Comparison of ENCODE assay signal across 15 cellular contexts in the genomic region with DNA sequence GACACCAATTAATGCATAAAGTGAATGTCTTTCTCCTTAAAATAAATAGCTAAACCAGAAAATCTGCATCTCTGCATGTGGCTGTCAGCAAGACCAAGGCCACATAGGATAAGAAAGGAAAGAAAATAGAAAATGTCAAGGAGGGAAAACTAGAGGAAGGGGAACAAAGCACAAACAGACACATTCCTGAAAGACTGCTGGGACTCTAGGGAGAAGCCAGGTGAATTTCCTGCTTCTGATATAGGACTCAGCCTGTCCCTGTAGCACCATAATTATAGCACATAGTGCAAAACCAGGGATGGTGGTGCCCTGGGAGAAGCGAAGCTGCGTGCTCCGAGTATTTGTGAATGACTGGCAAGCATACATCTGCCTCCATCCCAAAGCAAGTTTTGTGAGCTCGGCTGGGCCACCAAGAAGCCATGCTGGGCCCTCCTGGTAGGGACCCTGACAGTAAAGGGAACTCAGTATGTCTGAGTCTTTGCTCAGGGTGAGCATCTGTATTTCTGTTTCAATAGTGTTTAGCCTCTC. TPM values are rescaled to one million over a fixed set of nuclear protein-coding genes. Genes with fewer than 3 reads are reported as not detected.
DNase-seq lines count a peak whose midpoint lies in the region; ATAC-seq and TF ChIP-seq lines count a peak whose summit lies in the region.
"Had no signal": no experiment of that assay in that cellular context is flagged by ENCODE, and none has a peak within 500 bp of the region (broad histone marks: within the 10 kb centered on the region; RNA-seq: fewer than 3 reads in every experiment).

No MANE protein-coding gene starts in this region.

- peak overlapping the region; percentile 36; the same call in 1 of the 2 replicates for H3K4me2 ChIP-seq in IMR-90 (ENCODE audit: low read depth, low read length)

- no peak overlapping the region for H2AK9ac ChIP-seq in IMR-90 (replicated peaks; ENCODE audit: low read depth, low read length, poor library complexity)

- H4K5ac ChIP-seq in IMR-90 (ENCODE audit: low read depth, low read length): no peak overlapping the region

- peaks cover 48% of the 10 kb centered on the region for H3K9me1 ChIP-seq in IMR-90 (ENCODE audit: insufficient read depth, low read length)

- H3K4ac ChIP-seq in IMR-90 (ENCODE audit: low read depth, low read length): peak overlapping the region; percentile 54; the same call in 1 of the 2 replicates

- peak overlapping the region; percentile 45 for H2AK5ac ChIP-seq in IMR-90 (ENCODE audit: low read depth, low read length)

- no peak overlapping the region for H3K56ac ChIP-seq in IMR-90 (ENCODE audit: extremely low read depth, insufficient read depth, low read length)

- H3K9ac ChIP-seq in IMR-90 (ENCODE audit: low read depth, low read length) (peak overlapping the region; percentile 4; the same call in 1 of the 2 replicates), colonic mucosa (ENCODE audit: low read depth in 2 of 2, low read length in 2 of 2) (no peak overlapping the region), muscle layer of colon (ENCODE audit: low read length) (no peak overlapping the region)

- dilution Hi-C loops in IMR-90 (cut with HindIII; ENCODE audit: low sequenced_read_pairs, unreplicated experiment): no loop called here

- H4K91ac ChIP-seq in IMR-90 (ENCODE audit: insufficient read depth, low read depth, low read length): no peak overlapping the region

- H3K14ac ChIP-seq in IMR-90 (replicated peaks; ENCODE audit: low read depth, low read length): peak overlapping the region; percentile 20; the same call in 1 of the 2 replicates

- peak overlapping the region; percentile 7 for H3K27ac ChIP-seq in IMR-90 (ENCODE audit: insufficient read depth, low read length)
- peak overlapping the region; percentile 63 for H3K27ac ChIP-seq in colonic mucosa
- peak overlapping the region; percentile 38 for H3K27ac ChIP-seq in muscle layer of colon (ENCODE audit: low read depth, low read length)
- peak overlapping the region; percentile 76 to 88 for H3K27ac ChIP-seq in thoracic aorta
- H3K27ac ChIP-seq: psoas muscle had no signal

- no peak overlapping the region; the same call in 1 of the 2 replicates for H2BK20ac ChIP-seq in IMR-90 (ENCODE audit: low read depth, low read length)

- CTCF ChIA-PET in IMR-90 (lab: Yijun Ruan, JAX): interaction anchor here (0.6 to 1.5 kb wide), 5 partner anchors 19 to 714 kb away, joined by 3 to 5 read pairs (median 3); no protein-coding TSS in a partner anchor

- H3K9me3 ChIP-seq in IMR-90 (ENCODE audit: control insufficient read depth, insufficient read depth, low read length): no peaks in the 10 kb centered on the region
- no peaks in the 10 kb centered on the region for H3K9me3 ChIP-seq in colonic mucosa
- H3K9me3 ChIP-seq in muscle layer of colon (ENCODE audit: low read length): no peaks in the 10 kb centered on the region
- H3K9me3 ChIP-seq in thoracic aorta: no peaks in the 10 kb centered on the region
- H3K9me3 ChIP-seq: psoas muscle had no signal

- H2AFZ ChIP-seq in IMR-90 (replicated peaks; ENCODE audit: low read length, poor library complexity): no peak overlapping the region

- no peak overlapping the region for H3K4me3 ChIP-seq in IMR-90 (ENCODE audit: insufficient read depth, low read depth, low read length)
- no peak overlapping the region for H3K4me3 ChIP-seq in colonic mucosa
- H3K4me3 ChIP-seq in muscle layer of colon (ENCODE audit: low read depth in 1 of 2, low read length in 2 of 2): no peak overlapping the region
- H3K4me3 ChIP-seq in thoracic aorta: no peak overlapping the region
- H3K4me3 ChIP-seq: psoas muscle had no signal

- DNase-seq in IMR-90 (no peak), colonic mucosa (no peak), thoracic aorta (ENCODE audit: low spot score) (no peak), NCI-H1092 (lab: John Stamatoyannopoulos, UW) (no peak), HCEC 1CT (no peak)
- DNase-seq: activated CD4-positive, alpha-beta T cell treated with anti-CD3 and anti-CD28 coated beads, Interleukin-2, amount 50 U/mL, for 48 hours; activated naive CD8-positive, alpha-beta T cell treated with anti-CD3 and anti-CD28 coated beads, Interleukin-2, amount 10 ng/mL, durations not matched to agents 7 days and 5 days; activated T-cell treated with anti-CD3 and anti-CD28 coated beads, Interleukin-2, amount 50 U/mL, for 48 hours; C1 segment of cervical spinal cord; immature natural killer cell; NCI-H1694; psoas muscle; stimulated activated CD4-positive, alpha-beta T cell treated with anti-CD3 and anti-CD28 coated beads, Interleukin-15, amount 100 ng/mL, for 24 hours had no signal

- peaks cover 96% of the 10 kb centered on the region for H4K20me1 ChIP-seq in IMR-90 (ENCODE audit: insufficient read depth, low read length)

- no CpG with 5 or more reads among the region's 4 CpGs for WGBS in IMR-90 (ENCODE audit: extremely low coverage in 2 of 2, insufficient read length in 1 of 2), 2 experiments

- peak overlapping the region; percentile 3; the same call in 1 of the 2 replicates for H2BK120ac ChIP-seq in IMR-90 (ENCODE audit: low read depth, low read length)

- ATAC-seq in IMR-90 (ENCODE audit: low read depth): no peak
- no peak for ATAC-seq in thoracic aorta (ENCODE audit: insufficient number of reproducible peaks, low FRiP score, low read depth)
- ATAC-seq in GM21423 (IDR thresholded peaks at IDR 0.05; ENCODE audit: unreplicated experiment): no peak

- H3K27me3 ChIP-seq in IMR-90 (ENCODE audit: control insufficient read depth, insufficient read depth, low read length) (no peaks in the 10 kb centered on the region), colonic mucosa (no peaks in the 10 kb centered on the region), muscle layer of colon (ENCODE audit: control insufficient read depth in 1 of 2, insufficient read depth in 2 of 2, low read length in 2 of 2) (no peaks in the 10 kb centered on the region), thoracic aorta (replicated peaks; ENCODE audit: insufficient read depth) (no peaks in the 10 kb centered on the region)

- TF ChIP-seq CTCF in IMR-90 (conservative IDR thresholded peaks at IDR 0.05; ENCODE audit: low read depth, low read length) (no peak), colonic mucosa (IDR thresholded peaks at IDR 0.05) (no peak), thoracic aorta (IDR thresholded peaks at IDR 0.05) (no peak)

- peak overlapping the region; percentile 61 for H3K23ac ChIP-seq in IMR-90 (ENCODE audit: low read depth, low read length)

- H3K79me1 ChIP-seq in IMR-90 (ENCODE audit: low read depth in 1 of 2, low read length in 2 of 2): peaks cover 20 to 85% of the 10 kb centered on the region in 2 experiments

- H3K36me3 ChIP-seq in IMR-90 (ENCODE audit: control insufficient read depth, insufficient read depth, low read length) (peaks cover 44% of the 10 kb centered on the region), colonic mucosa (no peaks in the 10 kb centered on the region), muscle layer of colon (ENCODE audit: insufficient read depth, low read length) (peaks cover 27% of the 10 kb centered on the region), thoracic aorta (no peaks in the 10 kb centered on the region)

- no peak overlapping the region for H2BK15ac ChIP-seq in IMR-90 (ENCODE audit: low read depth, low read length)

- peak overlapping the region; percentile 82 for H2BK5ac ChIP-seq in IMR-90 (ENCODE audit: low read depth, low read length, poor library complexity, severe bottlenecking)

- H3K18ac ChIP-seq in IMR-90 (ENCODE audit: low read depth, low read length): no peak overlapping the region

- no TSS peak for BruUV-seq in IMR-90 (replicated peaks; lab: Mats Ljungman, UMichigan)

- TF ChIP-seq POLR2A in IMR-90 (IDR thresholded peaks at IDR 0.05; ENCODE audit: low read depth, low read length): no peak

- intact Hi-C loops in IMR-90 (cut with micrococcal nuclease) (no loop called here), colonic mucosa (cut with DNase I) (no loop called here)

- TF ChIP-seq RAD21 in IMR-90 (IDR thresholded peaks at IDR 0.05; ENCODE audit: low read length): no peak

- in situ Hi-C loops in IMR-90 (cut with MboI; ENCODE audit: low sequenced_read_pairs): loop anchor here (25.0 kb wide), 2 partner anchors 351 to 1051 kb away; no protein-coding TSS in a partner anchor

- H4K8ac ChIP-seq in IMR-90 (ENCODE audit: low read depth in 2 of 2, low read length in 2 of 2): no peak overlapping the region

- H3K4me1 ChIP-seq in IMR-90 (ENCODE audit: control insufficient read depth, insufficient read depth, low read length) (peaks cover 51% of the 10 kb centered on the region), colonic mucosa (peaks cover 17% of the 10 kb centered on the region), muscle layer of colon (ENCODE audit: insufficient read depth, low read length) (peaks cover 100% of the 10 kb centered on the region), thoracic aorta (ENCODE audit: control insufficient read depth in 1 of 2, low read depth in 2 of 2) (peaks cover 70 to 100% of the 10 kb centered on the region in 2 donors)
- H3K4me1 ChIP-seq: psoas muscle had no signal

- POLR2A ChIA-PET in IMR-90 (lab: Charles Lee; ENCODE audit: unreplicated experiment): no interaction called here

TF ChIP-seq in IMR-90, 13 proteins besides CTCF, POLR2A, EP300 and RAD21 (continues in another document):
- TF ChIP-seq SMC3 (IDR thresholded peaks at IDR 0.05; ENCODE audit: low read depth, low read length) (no peak), BHLHE40 (IDR thresholded peaks at IDR 0.05; ENCODE audit: low read depth, low read length) (no peak), CHD1 (IDR thresholded peaks at IDR 0.05; ENCODE audit: low read depth, low read length) (no peak), NFE2L2 (IDR thresholded peaks at IDR 0.05; ENCODE audit: low read depth, low read length) (no peak), MXI1 (IDR thresholded peaks at IDR 0.05; ENCODE audit: borderline replicate concordance, low read depth, low read length) (no peak), FOS (IDR thresholded peaks at IDR 0.05; ENCODE audit: low read depth, low read length) (no peak), MAZ (IDR thresholded peaks at IDR 0.05; ENCODE audit: borderline replicate concordance, low read depth, low read length) (no peak), CEBPB (IDR thresholded peaks at IDR 0.05; ENCODE audit: low read depth, low read length) (no peak), RCOR1 (IDR thresholded peaks at IDR 0.05; ENCODE audit: insufficient replicate concordance, low read length) (no peak), MAFK (IDR thresholded peaks at IDR 0.05; ENCODE audit: low read depth, low read length) (no peak), RFX5 (IDR thresholded peaks at IDR 0.05; ENCODE audit: low read depth, low read length) (no peak)

RNA-seq across cellular contexts. Expression of a gene that starts 14.2 kb away (rescaled TPM):
- total RNA-seq in IMR-90 (2012; rRNA removed) (1,097 and 1,642 TPM in 2 replicates), colonic mucosa (10 to 100 TPM; 20.4 to 81.8 TPM), thoracic aorta (100 to 1,000 TPM; 601 to 687 TPM)
- 864 and 916 TPM in 2 replicates for polyA plus RNA-seq in IMR-90 (2012; rRNA removed)
- polyA plus RNA-seq in IMR-90 (2012; cell fraction: cytosol; rRNA removed): 367 and 446 TPM in 2 replicates
- 302 and 555 TPM in 2 replicates for polyA plus RNA-seq in IMR-90 (2012; cell fraction: nucleus; rRNA removed; ENCODE audit: low replicate concordance)

Comparison
In these comparisons a context has a peak if more than half of its experiments do, and no peak if none do; other contexts are left out.
1. H3K27ac ChIP-seq: peak in every context shown above with its lines; median percentile 82 in thoracic aorta; 63 in colonic mucosa; 38 in muscle layer of colon; 7 in IMR-90.
2. RNA of a gene that starts 14.2 kb away (total RNA-seq): 1,097 to 1,642 TPM in IMR-90 and 601 to 687 TPM in thoracic aorta; 20.4 to 81.8 TPM in colonic mucosa; every median in the first group is over 4 times any median in the second.